Comparison of ENCODE assay signal across 27 cellular contexts in genomic region chr18:36516258-36516657, GRCh38.
"Had no signal": no experiment of that assay in that cellular context is flagged by ENCODE, and none has a peak within 500 bp of the region (broad histone marks: within the 10 kb centered on the region; RNA-seq: fewer than 3 reads in every experiment).

No MANE protein-coding gene starts in this region.

- H3K36me3 Mint-ChIP-seq: naive thymus-derived CD8-positive, alpha-beta T cell; stimulated activated naive B cell treated with anti-CD40 and anti-IgM and Interleukin-4, amounts not matched to agents 10 μg/mL and 1 μg/mL and 100 μg/mL, for 72 hours had no signal

- H3K27ac Mint-ChIP-seq: naive thymus-derived CD8-positive, alpha-beta T cell; nephron; progenitor cell of endocrine pancreas; stimulated activated naive B cell treated with anti-CD40 and anti-IgM and Interleukin-4, amounts not matched to agents 10 μg/mL and 1 μg/mL and 100 μg/mL, for 72 hours had no signal

- H3K36me3 ChIP-seq: lower lobe of right lung, neutrophil, ovary, right atrium auricular region, right lobe of liver, stomach, thyroid gland, transverse colon, upper lobe of right lung had no signal

- ATAC-seq: left cardiac atrium; left lobe of liver; lower lobe of right lung; naive thymus-derived CD8-positive, alpha-beta T cell; right lobe of liver; stimulated activated naive B cell treated with anti-CD40 and anti-IgM and Interleukin-4, amounts not matched to agents 10 μg/mL and 1 μg/mL and 100 μg/mL, for 72 hours; stimulated activated naive CD8-positive, alpha-beta T cell treated with anti-CD3 and anti-CD28 coated beads, Interleukin-15, Interleukin-2, amounts not matched to agents 100 U/mL and 50 U/mL, for 24 hours; upper lobe of right lung had no signal

- H3K27me3 Mint-ChIP-seq: progenitor cell of endocrine pancreas had no signal

- DNase-seq: hippocampal formation; kidney glomerular epithelial cell; left cardiac atrium; lower lobe of right lung; mammary epithelial cell; mesenchymal stem cell; naive thymus-derived CD8-positive, alpha-beta T cell; occipital lobe; ovary; right lobe of liver; stimulated activated CD4-positive, alpha-beta T cell treated with anti-CD3 and anti-CD28 coated beads, Interleukin-15, amount 100 ng/mL, for 24 hours; stimulated activated CD4-positive, alpha-beta T cell treated with anti-CD3 and anti-CD28 coated beads, Interleukin-2, amount 100 ng/mL, for 24 hours; stimulated activated CD4-positive, alpha-beta T cell treated with anti-CD3 and anti-CD28 coated beads, Interleukin-4, amount 100 ng/mL, for 1 hour; stimulated activated naive B cell treated with anti-CD40 and anti-IgM and Interleukin-4, amounts not matched to agents 10 μg/mL and 1 μg/mL and 100 μg/mL, for 72 hours; stimulated activated naive CD8-positive, alpha-beta T cell treated with anti-CD3 and anti-CD28 coated beads, Interleukin-15, Interleukin-2, amounts not matched to agents 100 U/mL and 50 U/mL, for 24 hours; stomach; testis; thyroid gland; transverse colon; upper lobe of right lung had no signal

- H3K27me3 ChIP-seq: neutrophil, ovary, right atrium auricular region, right lobe of liver, stomach, testis, thyroid gland, transverse colon, upper lobe of right lung had no signal

- H3K4me2 ChIP-seq: smooth muscle cell had no signal

- H3K4me1 Mint-ChIP-seq: naive thymus-derived CD8-positive, alpha-beta T cell; stimulated activated naive B cell treated with anti-CD40 and anti-IgM and Interleukin-4, amounts not matched to agents 10 μg/mL and 1 μg/mL and 100 μg/mL, for 72 hours had no signal

- H3K4me3 Mint-ChIP-seq: naive thymus-derived CD8-positive, alpha-beta T cell; nephron; neural crest cell; stimulated activated naive B cell treated with anti-CD40 and anti-IgM and Interleukin-4, amounts not matched to agents 10 μg/mL and 1 μg/mL and 100 μg/mL, for 72 hours had no signal

- H3K4me3 ChIP-seq: lower lobe of right lung, ovary, right atrium auricular region, right lobe of liver, smooth muscle cell, stomach, testis, thyroid gland, transverse colon, upper lobe of right lung had no signal

- H3K9me3 ChIP-seq: lower lobe of right lung, neutrophil, ovary, right atrium auricular region, right lobe of liver, stomach, testis, thyroid gland, transverse colon, upper lobe of right lung had no signal

- H3K4me1 ChIP-seq: lower lobe of right lung, right lobe of liver, stomach, upper lobe of right lung had no signal

- H3K9me3 Mint-ChIP-seq: nephron; neural crest cell; stimulated activated naive B cell treated with anti-CD40 and anti-IgM and Interleukin-4, amounts not matched to agents 10 μg/mL and 1 μg/mL and 100 μg/mL, for 72 hours had no signal

- H3K27ac ChIP-seq: lower lobe of right lung, neutrophil, ovary, right atrium auricular region, right lobe of liver, stomach, testis, thyroid gland, transverse colon, upper lobe of right lung had no signal
